In the genomic region with DNA sequence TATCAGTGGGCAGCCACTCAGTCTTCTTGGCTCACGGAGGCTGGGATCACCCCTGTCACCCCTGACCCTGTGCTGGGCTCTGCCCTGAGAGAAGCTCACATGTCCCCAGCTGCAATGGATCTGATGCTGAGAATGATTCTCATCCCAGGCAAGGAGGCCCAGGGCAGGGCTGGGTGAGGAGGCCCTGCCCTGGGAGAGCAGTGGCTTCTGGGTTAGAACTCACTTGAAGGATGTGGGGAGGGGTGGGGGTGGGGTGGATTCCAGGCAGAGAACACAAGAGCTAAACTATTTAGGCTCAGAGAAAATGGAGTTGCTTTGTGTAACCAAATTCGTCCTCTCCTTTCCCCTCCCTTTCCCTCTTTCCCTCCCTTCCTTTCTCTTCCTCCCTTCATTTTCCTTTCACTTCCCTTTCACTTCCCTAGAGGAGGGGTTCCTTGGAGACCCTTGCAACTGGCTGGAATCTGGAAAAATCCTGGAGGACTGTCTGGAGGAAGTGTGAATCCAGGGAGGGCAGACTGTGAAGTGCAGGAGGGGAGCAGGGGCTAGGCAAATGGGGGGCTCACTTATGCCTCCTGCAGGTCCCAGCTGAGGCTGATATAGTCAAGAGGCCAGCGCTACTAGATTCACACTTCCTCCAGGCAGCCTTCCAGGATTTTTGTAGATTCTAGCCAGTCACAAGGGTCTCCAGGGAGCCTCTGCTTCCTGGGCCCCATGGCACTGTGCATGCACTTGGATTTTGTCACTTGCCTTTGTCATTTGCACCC, we compare ENCODE assay signal across 35 cellular contexts. TPM values are rescaled to one million over a fixed set of nuclear protein-coding genes. Genes with fewer than 3 reads are reported as not detected.
"Had no signal": no experiment of that assay in that cellular context is flagged by ENCODE, and none has a peak within 500 bp of the region (broad histone marks: within the 10 kb centered on the region; RNA-seq: fewer than 3 reads in every experiment).

No MANE protein-coding gene starts in this region.

- H3K27me3 ChIP-seq: adrenal gland, ascending aorta, brain microvascular endothelial cell, thyroid gland, upper lobe of left lung had no signal

- H3K9me3 Mint-ChIP-seq: activated naive CD4-positive, alpha-beta T cell treated with anti-CD3 and anti-CD28 coated beads for 36 hours; activated naive CD8-positive, alpha-beta T cell treated with anti-CD3 and anti-CD28 coated beads for 36 hours; activated T-helper 1 cell treated with anti-CD3 and anti-CD28 coated beads, Interleukin-12 subunit alpha, Interleukin-12 subunit beta, Interleukin-2, Interleukin-4 antibody, amounts not matched to agents 30 ng/mL and 10 ng/mL and 1 ng/mL, durations not matched to agents 14 hours and 24 hours and 36 hours; stimulated activated memory B cell treated with anti-CD40 and anti-IgM and Interleukin-4, amounts not matched to agents 10 μg/mL and 1 μg/mL and 100 μg/mL, for 72 hours; stimulated activated naive CD8-positive, alpha-beta T cell treated with anti-CD3 and anti-CD28 coated beads, Interleukin-15, amount 100 ng/mL, for 72 hours; T-cell had no signal

- H3K79me2 ChIP-seq: parathyroid adenoma had no signal

- H3K36me3 Mint-ChIP-seq: activated naive CD8-positive, alpha-beta T cell treated with anti-CD3 and anti-CD28 coated beads for 36 hours; naive B cell; stimulated activated memory B cell treated with anti-CD40 and anti-IgM and Interleukin-4, amounts not matched to agents 10 μg/mL and 1 μg/mL and 100 μg/mL, for 72 hours; T-cell had no signal

- H3K4me3 Mint-ChIP-seq: activated naive CD4-positive, alpha-beta T cell treated with anti-CD3 and anti-CD28 coated beads for 36 hours; activated naive CD8-positive, alpha-beta T cell treated with anti-CD3 and anti-CD28 coated beads for 36 hours; activated T-helper 1 cell treated with anti-CD3 and anti-CD28 coated beads, Interleukin-12 subunit alpha, Interleukin-12 subunit beta, Interleukin-2, Interleukin-4 antibody, amounts not matched to agents 30 ng/mL and 10 ng/mL and 1 ng/mL, durations not matched to agents 14 hours and 24 hours and 36 hours; naive B cell; stimulated activated memory B cell treated with anti-CD40 and anti-IgM and Interleukin-4, amounts not matched to agents 10 μg/mL and 1 μg/mL and 100 μg/mL, for 72 hours; stimulated activated naive CD8-positive, alpha-beta T cell treated with anti-CD3 and anti-CD28 coated beads, Interleukin-15, amount 100 ng/mL, for 72 hours; T-cell had no signal

- H2AFZ ChIP-seq: parathyroid adenoma had no signal

- H3K27ac ChIP-seq: adrenal gland, ascending aorta, brain microvascular endothelial cell, epithelial cell of prostate, esophagus squamous epithelium, heart right ventricle, parathyroid adenoma, psoas muscle, sigmoid colon, thyroid gland, upper lobe of left lung had no signal

- ATAC-seq: left ventricle myocardium superior; psoas muscle; stimulated activated memory B cell treated with anti-CD40 and anti-IgM and Interleukin-4, amounts not matched to agents 10 μg/mL and 1 μg/mL and 100 μg/mL, for 72 hours; stimulated activated naive CD8-positive, alpha-beta T cell treated with anti-CD3 and anti-CD28 coated beads, Interleukin-15, amount 100 ng/mL, for 72 hours; T-cell had no signal

- H3K9ac ChIP-seq: parathyroid adenoma had no signal

- H3K36me3 ChIP-seq: adrenal gland, ascending aorta, brain microvascular endothelial cell, esophagus squamous epithelium, heart right ventricle, sigmoid colon, thyroid gland, upper lobe of left lung had no signal

- DNase-seq: activated CD4-positive, alpha-beta T cell treated with anti-CD3 and anti-CD28 coated beads for 4 hours; activated CD4-positive, alpha-beta T cell treated with anti-CD3 and anti-CD28 coated beads, Interleukin-2, amount 50 U/mL, for 4 hours; activated CD8-positive, alpha-beta memory T cell treated with anti-CD3 and anti-CD28 coated beads for 24 hours; activated effector memory CD4-positive, alpha-beta T cell treated with anti-CD3 and anti-CD28 coated beads, Interleukin-2, amount 50 U/mL, for 16 hours; activated naive CD4-positive, alpha-beta T cell treated with anti-CD3 and anti-CD28 coated beads for 36 hours; activated naive CD8-positive, alpha-beta T cell treated with anti-CD3 and anti-CD28 coated beads for 36 hours; adrenal gland; brain microvascular endothelial cell; dermis blood vessel endothelial cell; effector CD4-positive, alpha-beta T cell; esophagus squamous epithelium; foreskin melanocyte; heart right ventricle; left ventricle myocardium superior; naive B cell; occipital lobe; psoas muscle; sigmoid colon; small intestine; stimulated activated CD4-positive, alpha-beta T cell treated with anti-CD3 and anti-CD28 coated beads, Interleukin-1b, Interleukin-23, amount 100 ng/mL, for 48 hours; stimulated activated CD4-positive, alpha-beta T cell treated with anti-CD3 and anti-CD28 coated beads, Interleukin-4, amount 100 ng/mL, for 4 hours; stimulated activated CD8-positive, alpha-beta memory T cell treated with anti-CD3 and anti-CD28 coated beads, Interleukin-4, amount 100 ng/mL, for 48 hours; stimulated activated naive CD8-positive, alpha-beta T cell treated with anti-CD3 and anti-CD28 coated beads, Interleukin-15, amount 100 ng/mL, for 72 hours; T-cell; thyroid gland; upper lobe of left lung had no signal

- H3K4me1 ChIP-seq: ascending aorta, esophagus squamous epithelium, heart right ventricle, parathyroid adenoma, psoas muscle, sigmoid colon, thyroid gland, upper lobe of left lung had no signal

- H3K4me3 ChIP-seq: adrenal gland, ascending aorta, esophagus squamous epithelium, heart right ventricle, psoas muscle, sigmoid colon, thyroid gland, upper lobe of left lung had no signal

- H3K4me1 Mint-ChIP-seq: activated naive CD8-positive, alpha-beta T cell treated with anti-CD3 and anti-CD28 coated beads for 36 hours; naive B cell; stimulated activated memory B cell treated with anti-CD40 and anti-IgM and Interleukin-4, amounts not matched to agents 10 μg/mL and 1 μg/mL and 100 μg/mL, for 72 hours; stimulated activated naive CD8-positive, alpha-beta T cell treated with anti-CD3 and anti-CD28 coated beads, Interleukin-15, amount 100 ng/mL, for 72 hours; T-cell had no signal

- H3K27ac Mint-ChIP-seq: activated naive CD4-positive, alpha-beta T cell treated with anti-CD3 and anti-CD28 coated beads for 36 hours; activated naive CD8-positive, alpha-beta T cell treated with anti-CD3 and anti-CD28 coated beads for 36 hours; activated T-helper 1 cell treated with anti-CD3 and anti-CD28 coated beads, Interleukin-12 subunit alpha, Interleukin-12 subunit beta, Interleukin-2, Interleukin-4 antibody, amounts not matched to agents 30 ng/mL and 10 ng/mL and 1 ng/mL, durations not matched to agents 14 hours and 24 hours and 36 hours; naive B cell; stimulated activated memory B cell treated with anti-CD40 and anti-IgM and Interleukin-4, amounts not matched to agents 10 μg/mL and 1 μg/mL and 100 μg/mL, for 72 hours; T-cell had no signal

- FAIRE-seq: islet of Langerhans, small intestine had no signal

- H3K9me3 ChIP-seq: adrenal gland, ascending aorta, esophagus squamous epithelium, heart right ventricle, psoas muscle, sigmoid colon, thyroid gland, upper lobe of left lung had no signal

RNA-seq across cellular contexts. Expression of a gene that starts 47.0 kb away (rescaled TPM):
- total RNA-seq: activated naive CD4-positive, alpha-beta T cell treated with anti-CD3 and anti-CD28 coated beads for 36 hours; activated naive CD8-positive, alpha-beta T cell treated with anti-CD3 and anti-CD28 coated beads for 36 hours; activated T-helper 1 cell treated with anti-CD3 and anti-CD28 coated beads, Interleukin-12 subunit alpha, Interleukin-12 subunit beta, Interleukin-2, Interleukin-4 antibody, amounts not matched to agents 30 ng/mL and 10 ng/mL and 1 ng/mL, durations not matched to agents 14 hours and 24 hours and 36 hours; dermis blood vessel endothelial cell; glomerular endothelial cell; lung microvascular endothelial cell; T-cell; T-helper 2 cell treated with Interferon-gamma antibody and Interleukin-4, amounts not matched to agents 100 ng/mL and 5 ng/mL, for 36 hours had no signal
